In genomic region chr4:37675587-37676290, GRCh38 we compare ENCODE assay signal across 9 cellular contexts. TPM values are rescaled to one million over a fixed set of nuclear protein-coding genes. Genes with fewer than 3 reads are reported as not detected.
DNase-seq lines count a peak whose midpoint lies in the region; ATAC-seq and TF ChIP-seq lines count a peak whose summit lies in the region.
"Had no signal": no experiment of that assay in that cellular context is flagged by ENCODE, and none has a peak within 500 bp of the region (broad histone marks: within the 10 kb centered on the region; RNA-seq: fewer than 3 reads in every experiment).

No MANE protein-coding gene starts in this region.

- H3K36me3 Mint-ChIP-seq in GM23338 (ENCODE audit: low read depth): peaks cover 5% of the 10 kb centered on the region; the same call in 1 of the 3 replicates

- H2AFZ ChIP-seq in GM23338: no peak overlapping the region
- no peak overlapping the region for H2AFZ ChIP-seq in mesenchymal stem cell (ENCODE audit: low read depth, low read length)

- H3K9me2 ChIP-seq in GM23338 (ENCODE audit: insufficient read depth): no peaks in the 10 kb centered on the region; the same call in 1 of the 2 replicates

- H3K14ac ChIP-seq in mesenchymal stem cell (ENCODE audit: low read length in 2 of 2): no peak overlapping the region

- H3K23ac ChIP-seq in mesenchymal stem cell (ENCODE audit: low read length in 2 of 2): no peak overlapping the region

- H3K9ac ChIP-seq in mesenchymal stem cell (ENCODE audit: low read length): no peak overlapping the region

- no peak overlapping the region for H2BK12ac ChIP-seq in mesenchymal stem cell (ENCODE audit: low read length in 2 of 2)

- peaks cover 7% of the 10 kb centered on the region; the same call in 1 of the 2 replicates for H4K20me1 ChIP-seq in GM23338 (replicated peaks; ENCODE audit: insufficient read depth)

- no peak overlapping the region for H4K8ac ChIP-seq in mesenchymal stem cell (ENCODE audit: low read length)

- H3K4ac ChIP-seq in mesenchymal stem cell (ENCODE audit: low read depth in 1 of 2, low read length in 2 of 2): no peak overlapping the region

- H3K9me3 Mint-ChIP-seq in GM23338: no peaks in the 10 kb centered on the region

- no peak overlapping the region for H2BK5ac ChIP-seq in mesenchymal stem cell (ENCODE audit: low read depth, low read length, poor library complexity, severe bottlenecking)

- peaks cover 3% of the 10 kb centered on the region for H3K27me3 Mint-ChIP-seq in GM23338 (ENCODE audit: insufficient read depth, low read depth, poor library complexity)

- TF ChIP-seq CTCF in GM13977 (IDR thresholded peaks at IDR 0.05; ENCODE audit: extremely low read depth, insufficient read depth, missing control alignments) (no peak), GM23338 (conservative IDR thresholded peaks at IDR 0.05; ENCODE audit: low read depth in 2 of 2) (no peak)

- peaks cover 70% of the 10 kb centered on the region for H3K79me2 ChIP-seq in GM23338 (replicated peaks; ENCODE audit: insufficient read depth)

- H3K4me3 Mint-ChIP-seq in GM23338: no peak overlapping the region

- no peak overlapping the region for H4K91ac ChIP-seq in mesenchymal stem cell (ENCODE audit: low read length)

- no peaks in the 10 kb centered on the region for H3K9me3 ChIP-seq in mesenchymal stem cell (ENCODE audit: control insufficient read depth, low read length)

- H3K4me2 ChIP-seq in GM23338: no peak overlapping the region
- H3K4me2 ChIP-seq in mesenchymal stem cell (ENCODE audit: low read length, poor library complexity, severe bottlenecking): no peak overlapping the region

- H3K36me3 ChIP-seq in GM23338 (ENCODE audit: insufficient read depth) (no peaks in the 10 kb centered on the region), mesenchymal stem cell (ENCODE audit: control insufficient read depth in 1 of 2, insufficient read depth in 2 of 2, low read depth in 1 of 2, low read length in 2 of 2) (no peaks in the 10 kb centered on the region)
- H3K36me3 ChIP-seq: cardiac muscle cell had no signal

- peak; percentile 64 for DNase-seq in GM13977 (ENCODE audit: low spot score)
- peak; percentile 78 for DNase-seq in glomerular visceral epithelial cell (ENCODE audit: extremely low spot score)
- no peak for DNase-seq in GM23338 (ENCODE audit: low spot score)
- DNase-seq in SIG-M5 treated with dmso at 0.1 percent for 504 hours (lab: John Stamatoyannopoulos, UW; ENCODE audit: unreplicated experiment): no peak
- DNase-seq in mesenchymal stem cell: no peak
- no peak for DNase-seq in NCI-H1105 treated with DMSO at 0.1 percent for 48 hours (lab: John Stamatoyannopoulos, UW)

- H3K4me3 ChIP-seq in GM23338 (no peak overlapping the region), mesenchymal stem cell (ENCODE audit: insufficient read depth in 1 of 2, low read depth in 1 of 2, low read length in 2 of 2) (no peak overlapping the region)
- H3K4me3 ChIP-seq: cardiac muscle cell had no signal

- WGBS in mesenchymal stem cell: 100% methylated on average over 1 of the region's 1 CpG

- H2AK5ac ChIP-seq in mesenchymal stem cell (ENCODE audit: low read length, severe bottlenecking): no peak overlapping the region

- ATAC-seq in GM21447 (IDR thresholded peaks at IDR 0.05; ENCODE audit: unreplicated experiment) (peak; percentile 90), GM23338 (no peak)

- in situ Hi-C loops in GM13977 (cut with MboI; ENCODE audit: low pct_unique_long_range_greater_than_20kb, low sequenced_read_pairs, unreplicated experiment): no loop called here

- H3K4me1 ChIP-seq in GM23338 (ENCODE audit: insufficient read depth) (0 out of 2 replicates have a peak, but pooled peaks cover 20% of the 10 kb centered on the region), mesenchymal stem cell (ENCODE audit: control insufficient read depth, insufficient read depth, low read depth, low read length) (peaks cover 9% of the 10 kb centered on the region)

- no peak overlapping the region for H2BK120ac ChIP-seq in mesenchymal stem cell (ENCODE audit: low read depth, low read length)

- TF ChIP-seq RAD21 in Ishikawa (IDR thresholded peaks at IDR 0.05; ENCODE audit: low read depth): no peak

- H3K27ac ChIP-seq in GM23338 (ENCODE audit: low read depth): no peak overlapping the region
- no peak overlapping the region for H3K27ac ChIP-seq in mesenchymal stem cell (ENCODE audit: low read length, poor library complexity, severe bottlenecking)
- H3K27ac ChIP-seq: cardiac muscle cell had no signal

- H3K79me1 ChIP-seq in mesenchymal stem cell (replicated peaks; ENCODE audit: low read length, poor library complexity, severe bottlenecking): peaks cover 37% of the 10 kb centered on the region

- no peak; the same call in 1 of the 2 replicates for TF ChIP-seq EP300 in Ishikawa (IDR thresholded peaks at IDR 0.05; ENCODE audit: borderline replicate concordance)

- H3K18ac ChIP-seq in mesenchymal stem cell (ENCODE audit: low read depth in 1 of 2, low read length in 2 of 2): no peak overlapping the region

- H2BK15ac ChIP-seq in mesenchymal stem cell (ENCODE audit: low read depth, poor library complexity, severe bottlenecking): no peak overlapping the region

- H3K4me1 Mint-ChIP-seq in GM23338: peaks cover 9% of the 10 kb centered on the region; the same call in 2 of the 3 replicates

- no peaks in the 10 kb centered on the region for H3K27me3 ChIP-seq in GM23338 (ENCODE audit: insufficient read depth)
- no peaks in the 10 kb centered on the region for H3K27me3 ChIP-seq in mesenchymal stem cell (ENCODE audit: control insufficient read depth in 1 of 2, insufficient read depth in 1 of 2, low read length in 2 of 2)
- H3K27me3 ChIP-seq: cardiac muscle cell had no signal

- no peak overlapping the region for H3K27ac Mint-ChIP-seq in GM23338

- no peaks in the 10 kb centered on the region for H3F3A ChIP-seq in GM23338 (replicated peaks; ENCODE audit: low read depth)

TF ChIP-seq in Ishikawa, 13 proteins besides CTCF, POLR2A, EP300 and RAD21:
- TF ChIP-seq CREB1 (IDR thresholded peaks at IDR 0.05; ENCODE audit: low read depth) (no peak), NFIC (IDR thresholded peaks at IDR 0.05) (peak; percentile 26; the same call in 1 of the 2 replicates)

TF ChIP-seq in GM23338, 12 proteins besides CTCF, POLR2A, EP300 and RAD21:
- TF ChIP-seq POLR2AphosphoS5 (IDR thresholded peaks at IDR 0.05; ENCODE audit: low read depth): no peak
- TF ChIP-seq CREB1 (CRISPR knock-in tag; IDR thresholded peaks at IDR 0.05; ENCODE audit: low read depth): no peak
- TF ChIP-seq EZH2phosphoT487 (IDR thresholded peaks at IDR 0.05; ENCODE audit: unreplicated experiment): no peak
- TF ChIP-seq STAT1 (IDR thresholded peaks at IDR 0.05; ENCODE audit: unreplicated experiment): no peak

RNA-seq across cellular contexts. Expression of gene RELL1, which starts 10.4 kb away (rescaled TPM):
- 27.0 and 28.5 TPM in 2 replicates for total RNA-seq in GM23338 (2014; rRNA removed; shearing (Covaris generic))
- polyA plus RNA-seq in GM23338 (2016; fragmentation: Nextera tagmentation; extraction: Ambion mirVana): 1.9 and 2.8 TPM in 2 replicates
- polyA plus RNA-seq in mesenchymal stem cell (2013, experiment 1 of 2): 17.5 TPM
- polyA plus RNA-seq in mesenchymal stem cell (2013, experiment 2 of 2): 17.2 TPM

Comparison
In these comparisons a context has a peak if more than half of its experiments do, and no peak if none do; other contexts are left out.
1. DNase-seq: peak in GM13977 (single experiment) and glomerular visceral epithelial cell (single experiment); none in GM23338 (single experiment), SIG-M5 treated with dmso at 0.1 percent for 504 hours (single experiment), mesenchymal stem cell (single experiment) and NCI-H1105 treated with DMSO at 0.1 percent for 48 hours (single experiment).